In genomic region chr15:80946576-80946975, GRCh38 we compare ENCODE assay signal across 15 cellular contexts. TPM values are rescaled to one million over a fixed set of nuclear protein-coding genes. Genes with fewer than 3 reads are reported as not detected.
A peak's percentile ranks its signal among the peaks of the same experiment; 100 is the strongest.
DNase-seq lines count a peak whose midpoint lies in the region; ATAC-seq and TF ChIP-seq lines count a peak whose summit lies in the region.
"Had no signal": no experiment of that assay in that cellular context is flagged by ENCODE, and none has a peak within 500 bp of the region (broad histone marks: within the 10 kb centered on the region; RNA-seq: fewer than 3 reads in every experiment).

No MANE protein-coding gene starts in this region.

- H3K27me3 ChIP-seq in Caco-2 (replicated peaks; ENCODE audit: control insufficient read depth, insufficient read depth, low read length), result no peaks in the 10 kb centered on the region
- H3K27me3 ChIP-seq: BE2C had no signal

- H3K9me3 Mint-ChIP-seq in Caco-2 (ENCODE audit: unreplicated experiment), result no peaks in the 10 kb centered on the region
- H3K9me3 Mint-ChIP-seq: HFFc6 had no signal

- H3K36me3 Mint-ChIP-seq in Caco-2 (ENCODE audit: insufficient read depth, unreplicated experiment), result peaks cover 6% of the 10 kb centered on the region
- H3K36me3 Mint-ChIP-seq in T-helper 17 cell (ENCODE audit: low read depth), result peaks cover 13% of the 10 kb centered on the region

- BruUV-seq in Caco-2 (replicated peaks; lab: Mats Ljungman, UMichigan), result no TSS peak

- no peak for ATAC-seq in T-helper 17 cell
- ATAC-seq in left lobe of liver, result no peak
- no peak for ATAC-seq in sciatic nerve
- ATAC-seq in GM18873 (IDR thresholded peaks at IDR 0.05; ENCODE audit: low FRiP score, unreplicated experiment), result no peak
- no peak for ATAC-seq in GM19328 (IDR thresholded peaks at IDR 0.05; ENCODE audit: unreplicated experiment)
- ATAC-seq in GM21825 (IDR thresholded peaks at IDR 0.05; ENCODE audit: unreplicated experiment), result no peak
- ATAC-seq: A549, HepG2 had no signal

- H3K27ac Mint-ChIP-seq in Caco-2 (ENCODE audit: unreplicated experiment), result peak overlapping the region; percentile 21
- H3K27ac Mint-ChIP-seq in T-helper 17 cell, result peak overlapping the region; percentile 24
- H3K27ac Mint-ChIP-seq: HFFc6 had no signal

- H3K4me3 Mint-ChIP-seq in Caco-2 (ENCODE audit: unreplicated experiment) (no peak overlapping the region), T-helper 17 cell (no peak overlapping the region)
- H3K4me3 Mint-ChIP-seq: HFFc6 had no signal

- H3K27me3 Mint-ChIP-seq in Caco-2 (ENCODE audit: insufficient read depth, unreplicated experiment) (no peaks in the 10 kb centered on the region), T-helper 17 cell (no peaks in the 10 kb centered on the region)

- H3K9me3 ChIP-seq in Caco-2, result no peaks in the 10 kb centered on the region
- no peaks in the 10 kb centered on the region for H3K9me3 ChIP-seq in T-helper 17 cell (ENCODE audit: control insufficient read depth, low read length, poor library complexity, severe bottlenecking)
- H3K9me3 ChIP-seq: A549, BE2C had no signal

- no peak overlapping the region for H3K4me3 ChIP-seq in Caco-2 (ENCODE audit: low read depth, low read length)
- H3K4me3 ChIP-seq: A549 had no signal

- intact Hi-C loops in Caco-2 (cut with micrococcal nuclease; ENCODE audit: unreplicated experiment) (no loop called here), sciatic nerve (cut with DNase I) (no loop called here)

- no peaks in the 10 kb centered on the region for H3K36me3 ChIP-seq in Caco-2 (ENCODE audit: control insufficient read depth, insufficient read depth, low read length)

- POLR2A ChIA-PET in Caco-2 (lab: Charles Lee), result no interaction called here

- H3K4me1 ChIP-seq in Caco-2, result no peaks in the 10 kb centered on the region
- H3K4me1 ChIP-seq: A549, BE2C had no signal

- H3K4me1 Mint-ChIP-seq in Caco-2 (ENCODE audit: low read depth, unreplicated experiment), result no peaks in the 10 kb centered on the region
- peaks cover 6% of the 10 kb centered on the region for H3K4me1 Mint-ChIP-seq in T-helper 17 cell

- no peak for TF ChIP-seq CTCF in Caco-2 (IDR thresholded peaks at IDR 0.05; ENCODE audit: insufficient read depth in 1 of 2, low read depth in 1 of 2, low read length in 1 of 2, severe bottlenecking in 1 of 2, unreplicated experiment in 1 of 2)

- DNase-seq in Caco-2 (no peak), T-helper 17 cell (no peak), left lobe of liver (ENCODE audit: low spot score) (peak; percentile 18), sciatic nerve (ENCODE audit: low spot score) (peak; percentile 25), NCI-H1694 (lab: John Stamatoyannopoulos, UW) (no peak)
- DNase-seq: BE2C, Calu3, DMS 273 treated with DMSO at 0.1 percent for 48 hours, HCEC 1CT, HFFc6 had no signal

- CTCF ChIA-PET in Caco-2 (lab: Charles Lee), result no interaction called here

RNA-seq across cellular contexts. Expression of gene MESD, which starts 43.0 kb away (rescaled TPM):
- total RNA-seq in Caco-2 (2022), result 29.2 and 30.3 TPM in 2 replicates
- total RNA-seq in T-helper 17 cell, result 10 to 100 TPM; 14.3 to 14.4 TPM
- 16.6 TPM for total RNA-seq in left lobe of liver
- total RNA-seq in sciatic nerve, result 35.3 TPM

RNA-seq across cellular contexts. Expression of gene TLNRD1, which starts 54.1 kb away (rescaled TPM):
- 13.7 and 13.8 TPM in 2 replicates for total RNA-seq in Caco-2 (2022)
- total RNA-seq in T-helper 17 cell, result 10 to 100 TPM; 17.5 to 17.6 TPM
- total RNA-seq in left lobe of liver, result 4.2 TPM
- total RNA-seq in sciatic nerve, result 14.0 TPM

Comparison
In these comparisons a context has a peak if more than half of its experiments do, and no peak if none do; other contexts are left out.
1. DNase-seq: peak in left lobe of liver (single experiment) and sciatic nerve (single experiment); none in Caco-2 (0 of 2), T-helper 17 cell (0 of 3) and NCI-H1694 (single experiment).